Comparison of ENCODE assay signal across 1 cellular context in genomic region chr14:90388982-90389381, GRCh38.
TF ChIP-seq lines count a peak whose summit lies in the region.

No MANE protein-coding gene starts in this region.

TF ChIP-seq in H1, 55 proteins besides CTCF, POLR2A, EP300 and RAD21:
- TF ChIP-seq NANOG (IDR thresholded peaks at IDR 0.05; ENCODE audit: insufficient read depth, low read depth, low read length, poor library complexity, severe bottlenecking) (no peak), JUN (IDR thresholded peaks at IDR 0.05; ENCODE audit: low read depth, low read length) (no peak), USF2 (IDR thresholded peaks at IDR 0.05; ENCODE audit: low read length) (no peak), CHD1 (IDR thresholded peaks at IDR 0.05; ENCODE audit: low read depth, low read length) (no peak), SAP30 (IDR thresholded peaks at IDR 0.05; ENCODE audit: insufficient read depth, insufficient replicate concordance, low read length) (no peak), YY1 (IDR thresholded peaks at IDR 0.05; ENCODE audit: low read depth, low read length) (no peak), JUND (IDR thresholded peaks at IDR 0.05; ENCODE audit: low read length) (no peak), HDAC6 (IDR thresholded peaks at IDR 0.05; ENCODE audit: low read depth, low read length) (no peak), E2F6 (IDR thresholded peaks at IDR 0.05) (no peak), CHD7 (IDR thresholded peaks at IDR 0.05; ENCODE audit: insufficient replicate concordance, low read length) (no peak), CREB1 (IDR thresholded peaks at IDR 0.05) (no peak)
